In the genomic region with DNA sequence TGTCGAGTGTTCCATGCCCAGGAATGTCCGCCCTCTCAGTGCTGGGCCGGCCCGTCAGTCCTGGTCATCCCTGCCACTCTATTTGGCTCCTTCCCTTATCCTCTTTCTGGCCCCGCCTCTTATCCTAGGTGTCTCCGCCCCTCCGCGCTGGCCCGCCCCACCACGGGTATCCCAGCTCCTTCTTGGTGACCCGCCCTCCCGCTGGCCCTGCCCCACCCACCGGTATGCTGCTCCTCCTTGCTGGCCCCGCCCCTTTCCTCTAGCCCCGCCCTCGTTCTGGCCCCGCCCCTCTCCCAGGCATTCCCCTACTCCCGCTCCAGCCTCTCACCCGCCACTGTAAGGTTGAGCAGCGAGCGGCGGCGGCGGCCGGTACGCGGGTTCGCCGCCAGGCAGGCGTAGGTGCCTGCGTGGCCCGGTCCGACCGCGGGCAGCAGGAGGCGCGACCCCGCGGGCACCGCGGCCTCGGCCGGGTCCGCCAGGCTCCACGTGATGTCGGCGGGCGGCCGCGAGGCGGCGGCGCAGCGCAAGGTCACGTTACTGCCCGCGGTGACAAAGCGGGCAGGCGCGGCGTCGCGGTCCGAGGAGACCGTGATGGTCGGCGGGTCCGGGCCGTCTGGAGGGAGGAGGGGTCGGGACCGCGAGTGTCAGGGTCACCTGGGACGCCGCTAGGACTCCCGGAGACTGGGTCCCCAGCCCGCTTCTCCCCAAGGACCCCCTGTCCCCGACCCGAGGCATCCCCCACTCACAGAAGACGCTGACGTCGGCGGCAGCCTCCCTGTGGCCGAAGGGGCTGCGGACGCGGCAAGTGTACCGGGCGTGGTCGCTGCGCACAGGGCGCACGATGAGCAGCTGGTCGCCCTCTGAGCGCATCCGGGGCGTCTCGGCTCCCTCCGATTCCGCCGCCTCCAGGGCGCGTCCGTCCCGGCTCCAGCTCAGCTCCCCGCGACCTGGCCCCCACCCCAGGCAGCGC, we compare ENCODE assay signal across 8 cellular contexts. TPM values are rescaled to one million over a fixed set of nuclear protein-coding genes. Genes with fewer than 3 reads are reported as not detected.
A peak's percentile ranks its signal among the peaks of the same experiment; 100 is the strongest.
DNase-seq lines count a peak whose midpoint lies in the region; ATAC-seq, FAIRE-seq and TF ChIP-seq lines count a peak whose summit lies in the region.

No MANE protein-coding gene starts in this region.

- peaks cover 0 to 18% (median 0%) of the 10 kb centered on the region in 4 donors for H3K4me1 ChIP-seq in right lobe of liver

- peak in 3 of 4 donors; percentile 22 to 42 (median 41) for TF ChIP-seq CTCF in right lobe of liver (IDR thresholded peaks at IDR 0.05)

- ATAC-seq in HG02798 (IDR thresholded peaks at IDR 0.05; ENCODE audit: poor library complexity, unreplicated experiment): peak; percentile 66
- peak; percentile 91 to 96 (median 94) for ATAC-seq in right lobe of liver

- no peak for TF ChIP-seq POLR2A in GM12891 (IDR thresholded peaks at IDR 0.05; ENCODE audit: low read depth, low read length)
- TF ChIP-seq POLR2A in right lobe of liver (IDR thresholded peaks at IDR 0.05): peak; percentile 88

- H3K36me3 ChIP-seq in right lobe of liver: peaks cover 0 to 6% (median 2%) of the 10 kb centered on the region in 4 donors

- no peaks in the 10 kb centered on the region for H3K27me3 ChIP-seq in right lobe of liver

- no peaks in the 10 kb centered on the region for H3K9me3 ChIP-seq in right lobe of liver

- intact Hi-C loops in right lobe of liver (cut with DNase I): loop anchor here in 1 of 2 donors (5.0 kb wide), 1 partner anchor 67 kb away; no protein-coding TSS in a partner anchor

- peak; percentile 89 for DNase-seq in GM12891 (ENCODE audit: insufficient read length, low spot score)
- peak; percentile 90 to 98 for DNase-seq in NCI-H526 (lab: John Stamatoyannopoulos, UW)
- peak; percentile 92 for DNase-seq in activated CD4-positive, alpha-beta T cell treated with anti-CD3 and anti-CD28 coated beads, Interleukin-2, amount 50 U/mL, for 4 hours
- peak; percentile 98 for DNase-seq in dermis blood vessel endothelial cell
- peak; percentile 100 for DNase-seq in right lobe of liver
- peak; percentile 97 for DNase-seq in stimulated activated CD4-positive, alpha-beta T cell treated with anti-CD3 and anti-CD28 coated beads, Interleukin-2, amount 100 ng/mL, for 48 hours
- no peak for DNase-seq in NCI-H524 treated with DMSO at 0.1 percent for 48 hours (lab: John Stamatoyannopoulos, UW)

- H3K27ac ChIP-seq in right lobe of liver: peak overlapping the region; percentile 54 to 73 (median 58)

- 4% methylated on average over 22 of the region's 107 CpGs for WGBS in right lobe of liver (ENCODE audit: insufficient coverage, low coverage, low lambda C conversion rate, missing lambda C conversion rate)

- peak; percentile 94 for FAIRE-seq in GM12891 (lab: Jason Lieb, UNC)

- H3K4me3 ChIP-seq in right lobe of liver: peak overlapping the region; percentile 65 to 77 (median 75)

TF ChIP-seq in GM12891, 5 proteins besides CTCF, POLR2A, EP300 and RAD21:
- TF ChIP-seq TAF1 (IDR thresholded peaks at IDR 0.05; ENCODE audit: low read depth, low read length): no peak
- no peak for TF ChIP-seq POU2F2 (IDR thresholded peaks at IDR 0.05; ENCODE audit: low read depth, low read length)
- no peak for TF ChIP-seq POLR2AphosphoS5 (IDR thresholded peaks at IDR 0.05; ENCODE audit: low read depth, low read length)

RNA-seq across cellular contexts. Expression of a gene that starts 2.0 kb away (rescaled TPM):
- polyA plus RNA-seq in GM12891 (2012; ENCODE audit: low read depth, missing spikeins): 0.99 TPM
- total RNA-seq in dermis blood vessel endothelial cell (0.09 and 0.17 TPM in 2 replicates), right lobe of liver (1 to 10 TPM; 1.3 to 4.5 (median 2.8) TPM)

RNA-seq across cellular contexts. Expression of a gene that starts 26.2 kb away (rescaled TPM):
- polyA plus RNA-seq in GM12891 (2012; ENCODE audit: low read depth, missing spikeins): 106 TPM
- total RNA-seq in dermis blood vessel endothelial cell (76.2 and 98.5 TPM in 2 replicates), right lobe of liver (100 to 1,000 TPM; 210 to 439 (median 345) TPM)

RNA-seq across cellular contexts. Expression of a gene that starts 28.5 kb away (rescaled TPM):
- polyA plus RNA-seq in GM12891 (2012; ENCODE audit: low read depth, missing spikeins): 0.04 TPM
- total RNA-seq in dermis blood vessel endothelial cell (not detected in 2 replicates), right lobe of liver (under 1 TPM; 0.27 to 0.80 (median 0.49) TPM)

RNA-seq across cellular contexts. Expression of a gene that starts 28.8 kb away (rescaled TPM):
- 1.0 TPM for polyA plus RNA-seq in GM12891 (2012; ENCODE audit: low read depth, missing spikeins)
- total RNA-seq in dermis blood vessel endothelial cell (not detected in 2 replicates), right lobe of liver (1 to 10 TPM in 1 of 6 experiments, under 1 TPM in 1, not detected in 4; 1.00 to 1.2 TPM)

RNA-seq across cellular contexts. Expression of a gene that starts 32.5 kb away (rescaled TPM):
- polyA plus RNA-seq in GM12891 (2012; ENCODE audit: low read depth, missing spikeins): 19.4 TPM
- total RNA-seq in dermis blood vessel endothelial cell (not detected in 2 replicates), right lobe of liver (1 to 10 TPM; 1.7 to 7.7 (median 4.1) TPM)
